22 cellular contexts compared by ENCODE assay signal in the genomic region with DNA sequence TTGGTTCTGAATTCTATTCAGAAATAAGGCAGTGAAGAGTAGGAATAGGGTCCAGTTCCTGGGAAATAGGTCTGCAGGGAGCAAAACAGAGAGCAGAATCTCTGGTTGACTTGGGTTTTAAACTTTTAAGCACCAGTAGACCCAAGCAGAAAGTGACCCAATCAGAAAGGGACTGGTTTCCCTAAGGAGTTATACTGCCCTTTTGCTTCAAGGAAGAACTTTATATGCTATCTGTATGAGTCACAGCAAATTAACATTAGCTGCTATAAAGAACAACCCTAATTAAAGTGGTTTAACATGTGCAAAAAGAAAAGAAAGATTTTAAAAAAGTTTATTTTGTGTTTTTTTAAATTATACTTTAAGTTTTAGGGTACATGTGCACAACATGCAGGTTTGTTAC.
"Had no signal": no experiment of that assay in that cellular context is flagged by ENCODE, and none has a peak within 500 bp of the region (broad histone marks: within the 10 kb centered on the region; RNA-seq: fewer than 3 reads in every experiment).

No MANE protein-coding gene starts in this region.

- H3K36me3 ChIP-seq: esophagus muscularis mucosa, gastroesophageal sphincter, heart left ventricle, left lung, lower lobe of right lung had no signal

- DNase-seq: dermis blood vessel endothelial cell; dorsolateral prefrontal cortex; effector CD4-positive, alpha-beta T cell; effector memory CD4-positive, alpha-beta T cell; foreskin keratinocyte; heart left ventricle; hypothalamus; immature natural killer cell; islet precursor cell; kidney; kidney glomerular epithelial cell; left lung; left ventricle myocardium superior; lower lobe of right lung; mesenchymal stem cell had no signal

- H3K4me1 ChIP-seq: esophagus muscularis mucosa, foreskin keratinocyte, gastroesophageal sphincter, heart left ventricle, left lung, lower lobe of right lung had no signal

- H3K27me3 ChIP-seq: dorsolateral prefrontal cortex, esophagus muscularis mucosa, foreskin keratinocyte, gastroesophageal sphincter, heart left ventricle, hepatocyte, left lung had no signal

- ATAC-seq: foreskin keratinocyte, gastroesophageal sphincter, heart left ventricle, left lung, left ventricle myocardium superior, lower lobe of right lung had no signal

- H3K27ac ChIP-seq: coronary artery, dorsolateral prefrontal cortex, esophagus muscularis mucosa, foreskin keratinocyte, gastroesophageal sphincter, heart left ventricle, hepatocyte, left lung, lower lobe of right lung had no signal

- H3K4me3 ChIP-seq: coronary artery, dorsolateral prefrontal cortex, esophagus muscularis mucosa, gastroesophageal sphincter, heart left ventricle, hepatocyte, left lung, lower lobe of right lung had no signal

- H3K9me3 ChIP-seq: gastroesophageal sphincter had no signal

- FAIRE-seq: colon, endothelial cell of umbilical vein, frontal cortex, kidney had no signal
